Comparison of ENCODE assay signal across 8 cellular contexts in genomic region chr17:40113110-40113960, GRCh38. TPM values are rescaled to one million over a fixed set of nuclear protein-coding genes. Genes with fewer than 3 reads are reported as not detected.
A peak's percentile ranks its signal among the peaks of the same experiment; 100 is the strongest.
DNase-seq lines count a peak whose midpoint lies in the region; ATAC-seq and TF ChIP-seq lines count a peak whose summit lies in the region.

No MANE protein-coding gene starts in this region.

- intact Hi-C loops in adrenal gland (cut with DNase I) (no loop called here), left cardiac atrium (cut with DNase I) (loop anchor here (2.0 to 10.0 kb wide), 4 partner anchors 51 to 101 kb away; partner anchors contain the start of genes RAPGEFL1 (in 1 of the 2) and THRA (in 1 of the 2)), posterior vena cava (cut with DNase I) (loop anchor here in 1 of 2 donors (10.0 kb wide), 1 partner anchor 49 kb away; the partner anchor contains the start of gene THRA), upper lobe of right lung (cut with DNase I) (no loop called here)

- peak overlapping the region; percentile 46 for H3K4me3 ChIP-seq in GM12875 (ENCODE audit: low read depth, low read length)
- H3K4me3 ChIP-seq in adrenal gland: peak overlapping the region in 1 of 4 donors; percentile 38
- peak overlapping the region; percentile 54 for H3K4me3 ChIP-seq in upper lobe of right lung

- H3K27me3 ChIP-seq in adrenal gland (no peaks in the 10 kb centered on the region), upper lobe of right lung (no peaks in the 10 kb centered on the region)

- H3K36me3 ChIP-seq in adrenal gland (replicated peaks in 1 of 2): no peaks in the 10 kb centered on the region
- H3K36me3 ChIP-seq in upper lobe of right lung: no peaks in the 10 kb centered on the region

- H3K27ac ChIP-seq in adrenal gland: peak overlapping the region; percentile 49 to 96 (median 94)
- H3K27ac ChIP-seq in upper lobe of right lung: peak overlapping the region; percentile 95

- peak; percentile 90 for ATAC-seq in HG02798 (IDR thresholded peaks at IDR 0.05; ENCODE audit: poor library complexity, unreplicated experiment)
- peak; percentile 75 to 80 for ATAC-seq in left cardiac atrium
- ATAC-seq in upper lobe of right lung: peak; percentile 88

- H3K9me3 ChIP-seq in adrenal gland (replicated peaks in 1 of 3): no peaks in the 10 kb centered on the region
- no peaks in the 10 kb centered on the region for H3K9me3 ChIP-seq in upper lobe of right lung

- peak in 1 of 2 donors; percentile 58 for TF ChIP-seq POLR2A in adrenal gland (IDR thresholded peaks at IDR 0.05)

- H3K4me1 ChIP-seq in adrenal gland (replicated peaks in 1 of 2) (peaks cover 45 to 57% of the 10 kb centered on the region in 2 donors), upper lobe of right lung (peaks cover 55% of the 10 kb centered on the region)

- DNase-seq in NCI-H1436 treated with DMSO at 0.1 percent for 48 hours (lab: John Stamatoyannopoulos, UW) (peak; percentile 90), T follicular helper cell (ENCODE audit: low read depth) (peak; percentile 89), adrenal gland (peak; percentile 93 to 98 (median 96)), left cardiac atrium (peak; percentile 93), posterior vena cava (ENCODE audit: low spot score) (peak; percentile 96), upper lobe of right lung (peak; percentile 93)

- TF ChIP-seq CTCF in GM12875 (IDR thresholded peaks at IDR 0.05; ENCODE audit: borderline replicate concordance, insufficient read depth, low read depth, low read length): peak; percentile 71; the same call in 1 of the 2 replicates
- TF ChIP-seq CTCF in adrenal gland (IDR thresholded peaks at IDR 0.05): peak; percentile 65 to 98 (median 95)
- TF ChIP-seq CTCF in upper lobe of right lung (IDR thresholded peaks at IDR 0.05): peak; percentile 86

- 0 to 1% (median 0%) methylated on average over 14 to 18 of the region's 18 CpGs for WGBS in adrenal gland, 4 donors

RNA-seq across cellular contexts. Expression of gene MSL1, which starts 8.4 kb away (rescaled TPM):
- 100 to 1,000 TPM in 1 of 8 donors, 10 to 100 TPM in 7; 47.8 to 100 (median 69.1) TPM for total RNA-seq in adrenal gland
- polyA plus RNA-seq in adrenal gland: 100 to 1,000 TPM in 2 of 3 donors, 10 to 100 TPM in 1; 74.2 to 143 (median 128) TPM
- total RNA-seq in left cardiac atrium: 10 to 100 TPM; 54.0 to 57.8 TPM
- total RNA-seq in posterior vena cava: 10 to 100 TPM; 66.7 to 68.8 TPM
- 84.4 TPM for total RNA-seq in upper lobe of right lung

RNA-seq across cellular contexts. Expression of gene NR1D1, which starts 12.9 kb away (rescaled TPM):
- total RNA-seq in adrenal gland (10 to 100 TPM; 14.0 to 69.1 (median 41.4) TPM), left cardiac atrium (10 to 100 TPM; 17.1 to 19.5 TPM), posterior vena cava (10 to 100 TPM; 20.2 to 24.2 TPM), upper lobe of right lung (24.9 TPM)
- polyA plus RNA-seq in adrenal gland: 10 to 100 TPM; 34.5 to 59.0 (median 36.6) TPM

RNA-seq across cellular contexts. Expression of gene CASC3, which starts 27.0 kb away (rescaled TPM):
- total RNA-seq in adrenal gland (10 to 100 TPM; 36.2 to 72.4 (median 61.7) TPM), left cardiac atrium (10 to 100 TPM; 49.6 to 53.1 TPM), posterior vena cava (100 to 1,000 TPM in 1 of 2 donors, 10 to 100 TPM in 1; 99.2 to 103 TPM), upper lobe of right lung (106 TPM)
- polyA plus RNA-seq in adrenal gland: 10 to 100 TPM; 36.2 to 65.1 (median 57.5) TPM

RNA-seq across cellular contexts. Expression of gene THRA, which starts 50.6 kb away (rescaled TPM):
- total RNA-seq in adrenal gland (100 to 1,000 TPM in 3 of 8 donors, 10 to 100 TPM in 5; 46.1 to 110 (median 76.4) TPM), left cardiac atrium (10 to 100 TPM; 54.4 to 77.9 TPM), posterior vena cava (10 to 100 TPM; 50.8 to 65.8 TPM), upper lobe of right lung (55.6 TPM)
- 10 to 100 TPM; 41.8 to 62.3 (median 50.9) TPM for polyA plus RNA-seq in adrenal gland

RNA-seq across cellular contexts. Expression of gene MED24, which starts 59.1 kb away (rescaled TPM):
- total RNA-seq in adrenal gland (100 to 1,000 TPM in 1 of 8 donors, 10 to 100 TPM in 7; 57.1 to 127 (median 78.1) TPM), left cardiac atrium (10 to 100 TPM; 44.0 to 56.4 TPM), posterior vena cava (10 to 100 TPM; 46.2 to 53.2 TPM), upper lobe of right lung (81.3 TPM)
- 100 to 1,000 TPM in 1 of 3 donors, 10 to 100 TPM in 2; 50.3 to 103 (median 92.9) TPM for polyA plus RNA-seq in adrenal gland

Comparison
In these comparisons a context has a peak if more than half of its experiments do, and no peak if none do; other contexts are left out.
1. intact Hi-C loops: an anchor here in left cardiac atrium (2.0 to 10.0 kb wide); none called in adrenal gland and upper lobe of right lung.